ENCODE assay signal across 1 cellular context in the genomic region with DNA sequence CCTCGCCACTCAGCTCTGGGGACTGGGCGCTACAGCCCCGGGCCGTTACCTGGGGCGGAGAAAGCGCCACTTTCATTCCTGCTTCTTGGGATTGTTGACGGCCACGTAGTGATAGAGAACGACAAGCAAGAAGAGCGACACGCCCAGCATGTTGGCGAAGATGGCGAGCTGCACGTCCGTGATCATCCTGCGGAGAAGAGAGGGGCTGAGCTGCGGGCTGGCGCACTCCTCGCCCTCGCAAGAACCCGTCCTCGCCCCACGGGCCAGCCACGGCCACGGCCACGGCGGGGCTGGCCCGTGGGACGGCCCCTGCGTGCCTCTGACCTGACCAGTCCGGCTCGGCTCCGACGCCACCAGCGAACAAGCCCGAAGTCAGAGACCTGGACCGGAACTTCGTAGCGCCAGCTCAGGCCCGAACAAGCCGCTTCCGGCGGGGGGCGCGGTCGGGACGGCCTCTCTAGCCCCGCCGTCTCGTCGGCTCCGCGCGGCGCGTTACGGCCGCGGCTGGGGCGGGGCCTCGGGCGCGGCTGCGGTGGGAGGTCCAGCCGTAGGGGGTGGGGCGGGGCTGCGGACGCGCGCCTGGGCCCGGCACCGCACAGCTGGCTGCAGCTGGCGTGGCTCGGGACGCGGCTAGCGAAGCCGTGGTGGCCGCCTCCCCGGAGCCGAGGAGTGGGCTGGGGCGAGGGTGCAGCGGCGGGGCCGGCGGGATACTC.
A peak's percentile ranks its signal among the peaks of the same experiment; 100 is the strongest.
TF ChIP-seq lines count a peak whose summit lies in the region.

TSS of gene OST4 (minus strand) at position 378 of the 713 bp plus-strand sequence.

TF ChIP-seq in K562, 482 proteins besides CTCF, POLR2A, EP300 and RAD21 (continued from another document and continues in another):
- no peak for TF ChIP-seq ZMIZ1 (IDR thresholded peaks at IDR 0.05; ENCODE audit: low read depth in 2 of 2, low read length in 2 of 2)
- TF ChIP-seq ZNF263 (CRISPR knock-in tag; IDR thresholded peaks at IDR 0.05; ENCODE audit: borderline replicate concordance) = peak; percentile 11; the same call in 1 of the 2 replicates
- no peak for TF ChIP-seq NFYB (IDR thresholded peaks at IDR 0.05; ENCODE audit: extremely low read depth, insufficient read length)
- TF ChIP-seq, protein P1, sequence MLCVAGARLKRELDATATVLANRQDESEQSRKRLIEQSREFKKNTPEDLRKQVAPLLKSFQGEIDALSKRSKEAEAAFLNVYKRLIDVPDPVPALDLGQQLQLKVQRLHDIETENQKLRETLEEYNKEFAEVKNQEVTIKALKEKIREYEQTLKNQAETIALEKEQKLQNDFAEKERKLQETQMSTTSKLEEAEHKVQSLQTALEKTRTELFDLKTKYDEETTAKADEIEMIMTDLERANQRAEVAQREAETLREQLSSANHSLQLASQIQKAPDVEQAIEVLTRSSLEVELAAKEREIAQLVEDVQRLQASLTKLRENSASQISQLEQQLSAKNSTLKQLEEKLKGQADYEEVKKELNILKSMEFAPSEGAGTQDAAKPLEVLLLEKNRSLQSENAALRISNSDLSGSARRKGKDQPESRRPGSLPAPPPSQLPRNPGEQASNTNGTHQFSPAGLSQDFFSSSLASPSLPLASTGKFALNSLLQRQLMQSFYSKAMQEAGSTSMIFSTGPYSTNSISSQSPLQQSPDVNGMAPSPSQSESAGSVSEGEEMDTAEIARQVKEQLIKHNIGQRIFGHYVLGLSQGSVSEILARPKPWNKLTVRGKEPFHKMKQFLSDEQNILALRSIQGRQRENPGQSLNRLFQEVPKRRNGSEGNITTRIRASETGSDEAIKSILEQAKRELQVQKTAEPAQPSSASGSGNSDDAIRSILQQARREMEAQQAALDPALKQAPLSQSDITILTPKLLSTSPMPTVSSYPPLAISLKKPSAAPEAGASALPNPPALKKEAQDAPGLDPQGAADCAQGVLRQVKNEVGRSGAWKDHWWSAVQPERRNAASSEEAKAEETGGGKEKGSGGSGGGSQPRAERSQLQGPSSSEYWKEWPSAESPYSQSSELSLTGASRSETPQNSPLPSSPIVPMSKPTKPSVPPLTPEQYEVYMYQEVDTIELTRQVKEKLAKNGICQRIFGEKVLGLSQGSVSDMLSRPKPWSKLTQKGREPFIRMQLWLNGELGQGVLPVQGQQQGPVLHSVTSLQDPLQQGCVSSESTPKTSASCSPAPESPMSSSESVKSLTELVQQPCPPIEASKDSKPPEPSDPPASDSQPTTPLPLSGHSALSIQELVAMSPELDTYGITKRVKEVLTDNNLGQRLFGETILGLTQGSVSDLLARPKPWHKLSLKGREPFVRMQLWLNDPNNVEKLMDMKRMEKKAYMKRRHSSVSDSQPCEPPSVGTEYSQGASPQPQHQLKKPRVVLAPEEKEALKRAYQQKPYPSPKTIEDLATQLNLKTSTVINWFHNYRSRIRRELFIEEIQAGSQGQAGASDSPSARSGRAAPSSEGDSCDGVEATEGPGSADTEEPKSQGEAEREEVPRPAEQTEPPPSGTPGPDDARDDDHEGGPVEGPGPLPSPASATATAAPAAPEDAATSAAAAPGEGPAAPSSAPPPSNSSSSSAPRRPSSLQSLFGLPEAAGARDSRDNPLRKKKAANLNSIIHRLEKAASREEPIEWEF (CRISPR knock-in tag; IDR thresholded peaks at IDR 0.05) = no peak
- no peak for TF ChIP-seq ZKSCAN1 (IDR thresholded peaks at IDR 0.05; ENCODE audit: low read depth, low read length)
- TF ChIP-seq PHTF2 (CRISPR knock-in tag; IDR thresholded peaks at IDR 0.05) = no peak
- no peak for TF ChIP-seq ZNF785 (CRISPR knock-in tag; IDR thresholded peaks at IDR 0.05)
- TF ChIP-seq, protein P2, sequence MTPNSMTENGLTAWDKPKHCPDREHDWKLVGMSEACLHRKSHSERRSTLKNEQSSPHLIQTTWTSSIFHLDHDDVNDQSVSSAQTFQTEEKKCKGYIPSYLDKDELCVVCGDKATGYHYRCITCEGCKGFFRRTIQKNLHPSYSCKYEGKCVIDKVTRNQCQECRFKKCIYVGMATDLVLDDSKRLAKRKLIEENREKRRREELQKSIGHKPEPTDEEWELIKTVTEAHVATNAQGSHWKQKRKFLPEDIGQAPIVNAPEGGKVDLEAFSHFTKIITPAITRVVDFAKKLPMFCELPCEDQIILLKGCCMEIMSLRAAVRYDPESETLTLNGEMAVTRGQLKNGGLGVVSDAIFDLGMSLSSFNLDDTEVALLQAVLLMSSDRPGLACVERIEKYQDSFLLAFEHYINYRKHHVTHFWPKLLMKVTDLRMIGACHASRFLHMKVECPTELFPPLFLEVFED (CRISPR knock-in tag; conservative IDR thresholded peaks at IDR 0.05) = no peak
- 0 out of 2 replicates have a peak, but pooled peaks have one; percentile 10 for TF ChIP-seq THAP12 (CRISPR knock-in tag; IDR thresholded peaks at IDR 0.05)
- TF ChIP-seq EP400 (IDR thresholded peaks at IDR 0.05) = peak; percentile 84
- no peak for TF ChIP-seq CAMTA2 (CRISPR knock-in tag; conservative IDR thresholded peaks at IDR 0.05)
- TF ChIP-seq HINFP (tag; conservative IDR thresholded peaks at IDR 0.05; ENCODE audit: low read depth) = no peak
- no peak for TF ChIP-seq ZNF384 (IDR thresholded peaks at IDR 0.05; ENCODE audit: low read depth, low read length)
- peak; percentile 96 for TF ChIP-seq POLR2G (IDR thresholded peaks at IDR 0.05; ENCODE audit: low read depth, low read length)
- TF ChIP-seq ETV5 (CRISPR knock-in tag; IDR thresholded peaks at IDR 0.05; ENCODE audit: low read depth) = peak; percentile 67; the same call in 1 of the 2 replicates
- peak in 1 of 2 experiments; percentile 24; a peak in 1 of 3 replicates for TF ChIP-seq CBX3 (IDR thresholded peaks at IDR 0.05; ENCODE audit: borderline replicate concordance in 1 of 2, low read length in 2 of 2)
- TF ChIP-seq ZNF766 (CRISPR knock-in tag; conservative IDR thresholded peaks at IDR 0.05) = no peak
- TF ChIP-seq, protein P3, sequence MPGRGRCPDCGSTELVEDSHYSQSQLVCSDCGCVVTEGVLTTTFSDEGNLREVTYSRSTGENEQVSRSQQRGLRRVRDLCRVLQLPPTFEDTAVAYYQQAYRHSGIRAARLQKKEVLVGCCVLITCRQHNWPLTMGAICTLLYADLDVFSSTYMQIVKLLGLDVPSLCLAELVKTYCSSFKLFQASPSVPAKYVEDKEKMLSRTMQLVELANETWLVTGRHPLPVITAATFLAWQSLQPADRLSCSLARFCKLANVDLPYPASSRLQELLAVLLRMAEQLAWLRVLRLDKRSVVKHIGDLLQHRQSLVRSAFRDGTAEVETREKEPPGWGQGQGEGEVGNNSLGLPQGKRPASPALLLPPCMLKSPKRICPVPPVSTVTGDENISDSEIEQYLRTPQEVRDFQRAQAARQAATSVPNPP (IDR thresholded peaks at IDR 0.05; ENCODE audit: borderline replicate concordance, insufficient read depth, insufficient read length) = no peak
- TF ChIP-seq ZBTB5 (IDR thresholded peaks at IDR 0.05) = no peak
- TF ChIP-seq SMAD2 (IDR thresholded peaks at IDR 0.05; ENCODE audit: low read depth, low read length) = no peak
- no peak for TF ChIP-seq AFF1 (IDR thresholded peaks at IDR 0.05; ENCODE audit: low read depth in 1 of 2, partially characterized antibody in 2 of 2)
- TF ChIP-seq PTRF (tag; IDR thresholded peaks at IDR 0.05) = no peak
- TF ChIP-seq HDAC2 (IDR thresholded peaks at IDR 0.05) = no peak
- TF ChIP-seq NR0B1 (IDR thresholded peaks at IDR 0.05; ENCODE audit: partially characterized antibody) = no peak
- no peak for TF ChIP-seq CHCHD3 (CRISPR knock-in tag; IDR thresholded peaks at IDR 0.05)
